ENCODE assay signal across 16 cellular contexts in genomic region chr1:67629370-67630075, GRCh38. TPM values are rescaled to one million over a fixed set of nuclear protein-coding genes. Genes with fewer than 3 reads are reported as not detected.
DNase-seq lines count a peak whose midpoint lies in the region; ATAC-seq and TF ChIP-seq lines count a peak whose summit lies in the region.
"Had no signal": no experiment of that assay in that cellular context is flagged by ENCODE, and none has a peak within 500 bp of the region (broad histone marks: within the 10 kb centered on the region; RNA-seq: fewer than 3 reads in every experiment).

No MANE protein-coding gene starts in this region.

- H3K9ac ChIP-seq in mammary epithelial cell (ENCODE audit: insufficient read depth, low read length): peak overlapping the region; percentile 9

- DNase-seq in AG10803 (ENCODE audit: low read depth) (peak; percentile 86), HT1080 (ENCODE audit: low read depth) (peak; percentile 62), mammary epithelial cell (peak; percentile 62), kidney tubule cell (ENCODE audit: low spot score) (peak; percentile 57), medulla oblongata (ENCODE audit: extremely low spot score) (no peak), DMS153 (lab: John Stamatoyannopoulos, UW) (no peak), cerebellar nuclear complex (lab: John Stamatoyannopoulos, UW) (no peak)
- DNase-seq: activated CD8-positive, alpha-beta T cell treated with anti-CD3 and anti-CD28 coated beads, Interleukin-2, amount 10 ng/mL, durations not matched to agents 7 days and 5 days; amygdala; esophagus squamous epithelium; NCI-H1105; NCI-H345; right lobe of liver; stimulated activated CD4-positive, alpha-beta T cell treated with anti-CD3 and anti-CD28 coated beads, Interleukin-4, amount 100 ng/mL, for 1 hour; transverse colon had no signal

- CTCF ChIA-PET in mammary epithelial cell (lab: Charles Lee; ENCODE audit: low non-redundant PET): no interaction called here

- no peak for ATAC-seq in GM21528 (IDR thresholded peaks at IDR 0.05; ENCODE audit: low FRiP score, unreplicated experiment)
- ATAC-seq: activated CD8-positive, alpha-beta T cell treated with anti-CD3 and anti-CD28 coated beads, Interleukin-2, amount 10 ng/mL, durations not matched to agents 7 days and 5 days; right lobe of liver had no signal

- WGBS in mammary epithelial cell (ENCODE audit: low coverage, missing lambda C conversion rate): 13% methylated on average over 1 of the region's 1 CpG

- peak overlapping the region; percentile 4 for H3K4me2 ChIP-seq in mammary epithelial cell (ENCODE audit: insufficient read depth, low read depth, low read length)

- H3K79me2 ChIP-seq in mammary epithelial cell (ENCODE audit: insufficient read depth, low read length): no peaks in the 10 kb centered on the region

- peak overlapping the region; percentile 5 for H2AFZ ChIP-seq in mammary epithelial cell (ENCODE audit: low read depth, low read length)

- H4K20me1 ChIP-seq in mammary epithelial cell (ENCODE audit: insufficient read depth, low read length): no peaks in the 10 kb centered on the region

- in situ Hi-C loops in mammary epithelial cell (cut with MboI; ENCODE audit: low sequenced_read_pairs in 2 of 2): loop anchor here in 1 of 2 donors (5.0 kb wide), 1 partner anchor 57 kb away; no protein-coding TSS in a partner anchor

- H3K36me3 ChIP-seq in mammary epithelial cell (ENCODE audit: insufficient read depth, low read length): no peaks in the 10 kb centered on the region
- H3K36me3 ChIP-seq: esophagus squamous epithelium, right lobe of liver, transverse colon had no signal

- dilution Hi-C loops in mammary epithelial cell (cut with HindIII; ENCODE audit: low sequenced_read_pairs): loop anchor here (5.0 kb wide), 1 partner anchor 53 kb away; no protein-coding TSS in a partner anchor

- no peak for TF ChIP-seq CTCF in AG10803 (conservative IDR thresholded peaks at IDR 0.05; ENCODE audit: low read length)
- no peak for TF ChIP-seq CTCF in mammary epithelial cell (conservative IDR thresholded peaks at IDR 0.05 in 1 of 2, IDR thresholded peaks at IDR 0.05 in 1 of 2; ENCODE audit: extremely low read depth in 1 of 2, insufficient read depth in 1 of 2, low read depth in 1 of 2, low read length in 2 of 2)

- no TSS peak for BruUV-seq in mammary epithelial cell (replicated peaks; lab: Mats Ljungman, UMichigan)

- H3K4me3 ChIP-seq in AG10803 (ENCODE audit: low read length): no peak overlapping the region
- H3K4me3 ChIP-seq in mammary epithelial cell (replicated peaks in 1 of 3; ENCODE audit: insufficient read depth in 1 of 3, low read depth in 2 of 3, low read length in 3 of 3): no peak overlapping the region
- H3K4me3 ChIP-seq: esophagus squamous epithelium, right lobe of liver, transverse colon had no signal

- H3K4me1 ChIP-seq in mammary epithelial cell (ENCODE audit: insufficient read depth, low read length): peaks cover 57% of the 10 kb centered on the region

- no peaks in the 10 kb centered on the region for H3K9me3 ChIP-seq in mammary epithelial cell (replicated peaks; ENCODE audit: insufficient read depth, low read length)
- H3K9me3 ChIP-seq: esophagus squamous epithelium, right lobe of liver, transverse colon had no signal

- peak overlapping the region; percentile 64 for H3K27ac ChIP-seq in mammary epithelial cell (ENCODE audit: insufficient read depth, low read depth, low read length)
- H3K27ac ChIP-seq: right lobe of liver, transverse colon had no signal

- intact Hi-C loops in mammary epithelial cell (cut with micrococcal nuclease): loop anchor here (2.0 kb wide), 1 partner anchor 69 kb away; no protein-coding TSS in a partner anchor

- H3K27me3 ChIP-seq in mammary epithelial cell (ENCODE audit: insufficient read depth, low read length): no peaks in the 10 kb centered on the region
- H3K27me3 ChIP-seq: esophagus squamous epithelium, right lobe of liver, transverse colon had no signal

RNA-seq across cellular contexts. Expression of gene GADD45A, which starts 55.5 kb away (rescaled TPM):
- 62.6 and 73.3 TPM in 2 replicates for total RNA-seq in HT1080 (2014; rRNA removed; shearing (Covaris generic))
- polyA plus RNA-seq in HT1080 (2015; cell fraction: cytosol; rRNA removed): 128 and 147 TPM in 2 replicates
- 180 and 189 TPM in 2 replicates for polyA plus RNA-seq in HT1080 (2015; cell fraction: nucleus; rRNA removed)
- total RNA-seq in mammary epithelial cell: 100 to 1,000 TPM; 119 to 371 TPM
- 75.5 TPM for polyA plus RNA-seq in mammary epithelial cell
- polyA minus RNA-seq in mammary epithelial cell: 27.2 TPM

Comparison
In these comparisons a context has a peak if more than half of its experiments do, and no peak if none do; other contexts are left out.
1. DNase-seq: peak in AG10803 (single experiment), HT1080 (single experiment), mammary epithelial cell (single experiment) and kidney tubule cell (single experiment); none in medulla oblongata (single experiment), DMS153 (single experiment) and cerebellar nuclear complex (0 of 2).